In genomic region chr3:15630646-15631350, GRCh38 we compare ENCODE assay signal across 1 cellular context.
TF ChIP-seq lines count a peak whose summit lies in the region.

No MANE protein-coding gene starts in this region.

TF ChIP-seq in K562, 482 proteins besides CTCF, POLR2A, EP300 and RAD21 (continued from another document and continues in another):
- TF ChIP-seq, protein P1, sequence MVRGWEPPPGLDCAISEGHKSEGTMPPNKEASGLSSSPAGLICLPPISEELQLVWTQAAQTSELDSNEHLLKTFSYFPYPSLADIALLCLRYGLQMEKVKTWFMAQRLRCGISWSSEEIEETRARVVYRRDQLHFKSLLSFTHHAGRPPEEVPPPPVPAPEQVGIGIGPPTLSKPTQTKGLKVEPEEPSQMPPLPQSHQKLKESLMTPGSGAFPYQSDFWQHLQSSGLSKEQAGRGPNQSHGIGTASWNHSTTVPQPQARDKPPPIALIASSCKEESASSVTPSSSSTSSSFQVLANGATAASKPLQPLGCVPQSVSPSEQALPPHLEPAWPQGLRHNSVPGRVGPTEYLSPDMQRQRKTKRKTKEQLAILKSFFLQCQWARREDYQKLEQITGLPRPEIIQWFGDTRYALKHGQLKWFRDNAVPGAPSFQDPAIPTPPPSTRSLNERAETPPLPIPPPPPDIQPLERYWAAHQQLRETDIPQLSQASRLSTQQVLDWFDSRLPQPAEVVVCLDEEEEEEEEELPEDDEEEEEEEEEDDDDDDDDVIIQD (CRISPR knock-in tag; IDR thresholded peaks at IDR 0.05), result no peak
- TF ChIP-seq RB1 (IDR thresholded peaks at IDR 0.05; ENCODE audit: low read depth) (no peak), NUFIP1 (IDR thresholded peaks at IDR 0.05; ENCODE audit: partially characterized antibody) (no peak), PHF20 (IDR thresholded peaks at IDR 0.05; ENCODE audit: partially characterized antibody) (no peak), RBM17 (IDR thresholded peaks at IDR 0.05; ENCODE audit: borderline replicate concordance, low read depth, low read length) (no peak), CHD7 (IDR thresholded peaks at IDR 0.05; ENCODE audit: low read depth, low read length) (no peak), NCOA1 (IDR thresholded peaks at IDR 0.05; ENCODE audit: low read depth) (no peak), ZNF121 (CRISPR knock-in tag; conservative IDR thresholded peaks at IDR 0.05) (no peak), ZNF174 (CRISPR knock-in tag; IDR thresholded peaks at IDR 0.05) (no peak), ZHX1 (conservative IDR thresholded peaks at IDR 0.05; ENCODE audit: low read length) (no peak), DACH1 (IDR thresholded peaks at IDR 0.05; ENCODE audit: partially characterized antibody) (no peak), MAFF (IDR thresholded peaks at IDR 0.05; ENCODE audit: low read length) (no peak), TRIM28 (IDR thresholded peaks at IDR 0.05) (no peak), NELFE (IDR thresholded peaks at IDR 0.05; ENCODE audit: insufficient read depth, insufficient read length) (no peak), TAF7 (tag; IDR thresholded peaks at IDR 0.05) (no peak), EGR1 (conservative IDR thresholded peaks at IDR 0.05) (peak; percentile 66), SMAD4 (CRISPR knock-in tag; conservative IDR thresholded peaks at IDR 0.05) (no peak), DDX20 (tag; IDR thresholded peaks at IDR 0.05; ENCODE audit: low read depth) (no peak), MXD1 (CRISPR knock-in tag; IDR thresholded peaks at IDR 0.05; ENCODE audit: borderline replicate concordance, poor library complexity, severe bottlenecking) (no peak), MAX (CRISPR knock-in tag; IDR thresholded peaks at IDR 0.05) (no peak), E2F3 (CRISPR knock-in tag; IDR thresholded peaks at IDR 0.05) (no peak)
- TF ChIP-seq, protein P2, sequence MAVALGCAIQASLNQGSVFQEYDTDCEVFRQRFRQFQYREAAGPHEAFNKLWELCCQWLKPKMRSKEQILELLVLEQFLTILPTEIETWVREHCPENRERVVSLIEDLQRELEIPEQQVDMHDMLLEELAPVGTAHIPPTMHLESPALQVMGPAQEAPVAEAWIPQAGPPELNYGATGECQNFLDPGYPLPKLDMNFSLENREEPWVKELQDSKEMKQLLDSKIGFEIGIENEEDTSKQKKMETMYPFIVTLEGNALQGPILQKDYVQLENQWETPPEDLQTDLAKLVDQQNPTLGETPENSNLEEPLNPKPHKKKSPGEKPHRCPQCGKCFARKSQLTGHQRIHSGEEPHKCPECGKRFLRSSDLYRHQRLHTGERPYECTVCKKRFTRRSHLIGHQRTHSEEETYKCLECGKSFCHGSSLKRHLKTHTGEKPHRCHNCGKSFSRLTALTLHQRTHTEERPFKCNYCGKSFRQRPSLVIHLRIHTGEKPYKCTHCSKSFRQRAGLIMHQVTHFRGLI (CRISPR knock-in tag; IDR thresholded peaks at IDR 0.05), result no peak
- TF ChIP-seq, protein P3, sequence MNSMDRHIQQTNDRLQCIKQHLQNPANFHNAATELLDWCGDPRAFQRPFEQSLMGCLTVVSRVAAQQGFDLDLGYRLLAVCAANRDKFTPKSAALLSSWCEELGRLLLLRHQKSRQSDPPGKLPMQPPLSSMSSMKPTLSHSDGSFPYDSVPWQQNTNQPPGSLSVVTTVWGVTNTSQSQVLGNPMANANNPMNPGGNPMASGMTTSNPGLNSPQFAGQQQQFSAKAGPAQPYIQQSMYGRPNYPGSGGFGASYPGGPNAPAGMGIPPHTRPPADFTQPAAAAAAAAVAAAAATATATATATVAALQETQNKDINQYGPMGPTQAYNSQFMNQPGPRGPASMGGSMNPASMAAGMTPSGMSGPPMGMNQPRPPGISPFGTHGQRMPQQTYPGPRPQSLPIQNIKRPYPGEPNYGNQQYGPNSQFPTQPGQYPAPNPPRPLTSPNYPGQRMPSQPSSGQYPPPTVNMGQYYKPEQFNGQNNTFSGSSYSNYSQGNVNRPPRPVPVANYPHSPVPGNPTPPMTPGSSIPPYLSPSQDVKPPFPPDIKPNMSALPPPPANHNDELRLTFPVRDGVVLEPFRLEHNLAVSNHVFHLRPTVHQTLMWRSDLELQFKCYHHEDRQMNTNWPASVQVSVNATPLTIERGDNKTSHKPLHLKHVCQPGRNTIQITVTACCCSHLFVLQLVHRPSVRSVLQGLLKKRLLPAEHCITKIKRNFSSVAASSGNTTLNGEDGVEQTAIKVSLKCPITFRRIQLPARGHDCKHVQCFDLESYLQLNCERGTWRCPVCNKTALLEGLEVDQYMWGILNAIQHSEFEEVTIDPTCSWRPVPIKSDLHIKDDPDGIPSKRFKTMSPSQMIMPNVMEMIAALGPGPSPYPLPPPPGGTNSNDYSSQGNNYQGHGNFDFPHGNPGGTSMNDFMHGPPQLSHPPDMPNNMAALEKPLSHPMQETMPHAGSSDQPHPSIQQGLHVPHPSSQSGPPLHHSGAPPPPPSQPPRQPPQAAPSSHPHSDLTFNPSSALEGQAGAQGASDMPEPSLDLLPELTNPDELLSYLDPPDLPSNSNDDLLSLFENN (IDR thresholded peaks at IDR 0.05; ENCODE audit: low read depth in 2 of 2, low read length in 2 of 2), result no peak
- TF ChIP-seq, protein P4, sequence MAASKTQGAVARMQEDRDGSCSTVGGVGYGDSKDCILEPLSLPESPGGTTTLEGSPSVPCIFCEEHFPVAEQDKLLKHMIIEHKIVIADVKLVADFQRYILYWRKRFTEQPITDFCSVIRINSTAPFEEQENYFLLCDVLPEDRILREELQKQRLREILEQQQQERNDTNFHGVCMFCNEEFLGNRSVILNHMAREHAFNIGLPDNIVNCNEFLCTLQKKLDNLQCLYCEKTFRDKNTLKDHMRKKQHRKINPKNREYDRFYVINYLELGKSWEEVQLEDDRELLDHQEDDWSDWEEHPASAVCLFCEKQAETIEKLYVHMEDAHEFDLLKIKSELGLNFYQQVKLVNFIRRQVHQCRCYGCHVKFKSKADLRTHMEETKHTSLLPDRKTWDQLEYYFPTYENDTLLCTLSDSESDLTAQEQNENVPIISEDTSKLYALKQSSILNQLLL (CRISPR knock-in tag; IDR thresholded peaks at IDR 0.05; ENCODE audit: borderline replicate concordance), result no peak
- TF ChIP-seq, protein P5, sequence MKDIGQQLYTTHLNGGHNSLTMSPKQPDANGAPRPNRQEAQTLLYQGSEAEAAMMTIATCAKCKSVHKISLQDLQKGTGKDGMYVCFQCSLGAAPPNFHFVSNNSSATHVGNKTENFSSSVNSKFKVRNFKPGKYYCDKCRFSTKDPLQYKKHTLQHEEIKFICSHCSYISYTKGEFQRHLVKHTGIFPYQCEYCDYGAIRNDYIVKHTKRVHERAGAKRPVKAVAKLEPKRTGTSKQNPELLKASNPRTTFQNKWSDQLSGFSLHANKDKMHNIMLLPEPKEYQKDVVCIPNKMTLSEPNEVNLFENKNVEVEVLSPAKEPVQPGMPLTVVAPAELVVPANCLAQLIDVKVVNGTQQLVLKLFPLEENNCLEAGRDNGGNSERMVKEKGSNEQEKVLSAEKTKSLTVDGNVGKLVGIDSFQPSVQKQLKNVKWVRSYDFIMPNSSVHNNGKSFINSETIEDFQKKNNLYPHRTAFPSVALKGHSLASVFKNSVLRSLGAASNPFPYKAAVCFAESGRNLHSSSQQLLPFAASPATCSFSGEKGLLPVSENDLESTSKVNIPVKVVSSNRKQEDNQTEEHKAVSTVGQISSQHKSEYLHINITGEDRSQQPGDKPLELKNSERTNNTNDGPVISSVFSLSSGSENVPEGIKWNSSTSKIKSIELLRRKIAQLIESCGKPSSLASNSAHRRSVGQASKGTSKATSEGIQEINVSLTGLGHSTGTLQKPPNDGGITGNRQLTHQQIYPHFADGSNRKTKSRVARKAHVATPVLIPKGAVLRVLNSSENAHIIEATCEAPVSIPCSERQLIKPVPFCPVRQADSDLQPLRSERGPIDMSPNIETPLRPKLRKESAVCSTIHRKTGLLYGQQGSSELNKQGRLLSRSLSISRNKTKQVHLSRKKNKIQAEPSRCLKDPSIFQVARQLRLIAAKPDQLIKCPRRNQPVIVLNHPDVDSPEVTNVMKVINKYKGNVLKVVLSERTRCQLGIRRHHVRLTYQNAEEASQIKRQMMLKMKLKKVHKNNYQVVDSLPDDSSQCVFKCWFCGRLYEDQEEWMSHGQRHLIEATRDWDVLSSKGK (CRISPR knock-in tag; IDR thresholded peaks at IDR 0.05), result no peak
